ENCODE assay signal across 8 cellular contexts in the genomic region with DNA sequence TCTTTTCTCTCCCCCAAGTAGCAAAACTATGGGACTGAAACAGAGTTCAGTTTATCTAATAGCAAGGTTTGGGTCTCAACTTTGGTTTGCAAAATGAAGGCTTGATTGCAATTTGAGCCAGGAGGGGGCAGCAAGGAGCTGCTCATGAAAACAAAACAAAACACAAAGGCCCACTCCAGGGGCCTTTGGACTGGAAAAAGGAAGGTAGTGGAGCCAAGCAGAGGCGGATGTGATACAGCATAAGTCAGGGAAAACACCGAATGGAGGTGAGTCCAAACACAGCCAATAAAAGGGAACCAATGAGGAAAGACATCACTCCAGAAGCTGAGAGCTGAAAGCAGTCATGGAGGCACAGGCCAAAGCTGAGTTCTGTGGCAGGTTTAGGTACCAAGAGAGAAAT.
A peak's percentile ranks its signal among the peaks of the same experiment; 100 is the strongest.
DNase-seq lines count a peak whose midpoint lies in the region; ATAC-seq, FAIRE-seq and TF ChIP-seq lines count a peak whose summit lies in the region.

No MANE protein-coding gene starts in this region.

- peak; percentile 79 for ATAC-seq in HG03159 (IDR thresholded peaks at IDR 0.05; ENCODE audit: unreplicated experiment)
- no peak for ATAC-seq in GM21423 (IDR thresholded peaks at IDR 0.05; ENCODE audit: unreplicated experiment)

- peak; percentile 43 for FAIRE-seq in astrocyte (lab: Jason Lieb, UNC)

- no peaks in the 10 kb centered on the region for H3K27me3 Mint-ChIP-seq in astrocyte (ENCODE audit: low read depth, unreplicated experiment)

- H3K36me3 Mint-ChIP-seq in astrocyte (ENCODE audit: low read depth, unreplicated experiment) = no peaks in the 10 kb centered on the region

- H3K4me3 ChIP-seq in astrocyte (ENCODE audit: insufficient read depth, low read depth, low read length) = no peak overlapping the region

- H3K27ac Mint-ChIP-seq in astrocyte (ENCODE audit: unreplicated experiment) = peak overlapping the region; percentile 94

- no peak overlapping the region for H3K4me3 Mint-ChIP-seq in astrocyte (ENCODE audit: unreplicated experiment)

- no peaks in the 10 kb centered on the region for H4K20me1 ChIP-seq in astrocyte (ENCODE audit: insufficient read depth, low read length)

- H3K9ac ChIP-seq in astrocyte (ENCODE audit: low read length) = no peak overlapping the region

- no peaks in the 10 kb centered on the region for H3K36me3 ChIP-seq in astrocyte (ENCODE audit: insufficient read depth, low read length)

- no peaks in the 10 kb centered on the region for H3K9me3 ChIP-seq in astrocyte (ENCODE audit: insufficient read depth, low read depth, low read length)

- H3K4me1 ChIP-seq in astrocyte (ENCODE audit: insufficient read depth, low read length) = no peaks in the 10 kb centered on the region

- H3K27ac ChIP-seq in astrocyte (ENCODE audit: low read depth, low read length) = no peak overlapping the region

- H3K4me2 ChIP-seq in astrocyte (ENCODE audit: low read length) = no peak overlapping the region

- no peaks in the 10 kb centered on the region for H3K79me2 ChIP-seq in astrocyte (ENCODE audit: insufficient read depth, low read length)

- H3K4me1 Mint-ChIP-seq in astrocyte (ENCODE audit: low read depth, unreplicated experiment) = no peaks in the 10 kb centered on the region

- no peaks in the 10 kb centered on the region for H3K27me3 ChIP-seq in astrocyte (ENCODE audit: insufficient read depth, low read length)

- no peak overlapping the region for H2AFZ ChIP-seq in astrocyte (ENCODE audit: low read depth, low read length)

- DNase-seq in A172 (ENCODE audit: low spot score) (peak; percentile 32), GM10266 (ENCODE audit: extremely low spot score) (peak; percentile 15), RPMI8226 (peak; percentile 19), astrocyte (ENCODE audit: low read depth) (peak; percentile 21), kidney glomerular epithelial cell (lab: John Stamatoyannopoulos, UW) (peak; percentile 17)
- peak; percentile 7 for DNase-seq in stimulated activated CD8-positive, alpha-beta memory T cell treated with anti-CD3 and anti-CD28 coated beads, Interleukin-12 subunit alpha, Interleukin-12 subunit beta, amount 100 ng/mL, for 24 hours (ENCODE audit: extremely low read depth)

- TF ChIP-seq CTCF in GM10266 (IDR thresholded peaks at IDR 0.05; ENCODE audit: control insufficient read depth, insufficient read depth, low read depth, missing control alignments) = peak; percentile 61
- TF ChIP-seq CTCF in astrocyte (IDR thresholded peaks at IDR 0.05; ENCODE audit: insufficient read depth, low read depth, low read length) = peak; percentile 63

- no peaks in the 10 kb centered on the region for H3K9me3 Mint-ChIP-seq in astrocyte (ENCODE audit: unreplicated experiment)
